16 cellular contexts compared by ENCODE assay signal in genomic region chr22:47544696-47545095, GRCh38.
DNase-seq lines count a peak whose midpoint lies in the region; TF ChIP-seq lines count a peak whose summit lies in the region.
"Had no signal": no experiment of that assay in that cellular context is flagged by ENCODE, and none has a peak within 500 bp of the region (broad histone marks: within the 10 kb centered on the region; RNA-seq: fewer than 3 reads in every experiment).

No MANE protein-coding gene starts in this region.

- TF ChIP-seq EP300 in esophagus muscularis mucosa (IDR thresholded peaks at IDR 0.05), result no peak

- peak; percentile 32 for DNase-seq in activated CD8-positive, alpha-beta memory T cell treated with anti-CD3 and anti-CD28 coated beads for 24 hours
- no peak for DNase-seq in activated CD8-positive, alpha-beta memory T cell treated with anti-CD3 and anti-CD28 coated beads, Interleukin-2, amount 50 U/mL, for 4 hours
- peak; percentile 91 for DNase-seq in esophagus muscularis mucosa (ENCODE audit: extremely low spot score)
- peak; percentile 24 for DNase-seq in posterior vena cava (ENCODE audit: low spot score)
- DNase-seq in UCSD-AML1 (lab: John Stamatoyannopoulos, UW; ENCODE audit: unreplicated experiment), result no peak
- no peak for DNase-seq in HCEC 1CT
- DNase-seq: AML-193; Caco-2; Calu3; CD4-positive, alpha-beta T cell; DMS79 treated with DMSO at 0.1 percent for 48 hours; GF-D8 had no signal

- peaks cover 0 to 13% (median 0%) of the 10 kb centered on the region in 4 donors for H3K9me3 ChIP-seq in esophagus muscularis mucosa
- H3K9me3 ChIP-seq: A549, Caco-2 had no signal

- no peak for TF ChIP-seq POLR2A in esophagus muscularis mucosa (IDR thresholded peaks at IDR 0.05; ENCODE audit: low read depth)

- H3K36me3 ChIP-seq in esophagus muscularis mucosa, result no peaks in the 10 kb centered on the region
- H3K36me3 ChIP-seq: BLaER1 treated with 17β-estradiol and CSF1 and Interleukin-3, amounts not matched to agents 10 nM and 100 nM had no signal

- TF ChIP-seq CTCF in esophagus muscularis mucosa (IDR thresholded peaks at IDR 0.05), result no peak

- H3K27me3 ChIP-seq in esophagus muscularis mucosa, result peaks cover 0 to 9% (median 0%) of the 10 kb centered on the region in 4 donors
- H3K27me3 ChIP-seq: BLaER1 treated with 17β-estradiol and CSF1 and Interleukin-3, amounts not matched to agents 10 nM and 100 nM had no signal

- WGBS in esophagus muscularis mucosa, result 73% methylated on average over 2 of the region's 2 CpGs

- H3K4me1 ChIP-seq in esophagus muscularis mucosa, result no peaks in the 10 kb centered on the region
- H3K4me1 ChIP-seq: A549, Caco-2 had no signal

- H3K4me3 ChIP-seq in esophagus muscularis mucosa, result no peak overlapping the region
- H3K4me3 ChIP-seq: A549; BLaER1 treated with 17β-estradiol and CSF1 and Interleukin-3, amounts not matched to agents 10 nM and 100 nM had no signal

- no peak overlapping the region for H3K27ac ChIP-seq in esophagus muscularis mucosa (replicated peaks in 1 of 4)
- H3K27ac ChIP-seq: 22Rv1; A549; BLaER1 treated with 17β-estradiol and CSF1 and Interleukin-3, amounts not matched to agents 10 nM and 100 nM; C4-2B had no signal

- intact Hi-C loops in esophagus muscularis mucosa (cut with DNase I), result no loop called here
- intact Hi-C loops in posterior vena cava (cut with DNase I), result no loop called here

Comparison
In these comparisons a context has a peak if more than half of its experiments do, and no peak if none do; other contexts are left out.
1. DNase-seq: peak in activated CD8-positive, alpha-beta memory T cell treated with anti-CD3 and anti-CD28 coated beads for 24 hours (single experiment), esophagus muscularis mucosa (single experiment) and posterior vena cava (single experiment); none in activated CD8-positive, alpha-beta memory T cell treated with anti-CD3 and anti-CD28 coated beads, Interleukin-2, amount 50 U/mL, for 4 hours (single experiment), UCSD-AML1 (single experiment) and HCEC 1CT (single experiment).